ENCODE assay signal across 1 cellular context in genomic region chr7:100177040-100178001, GRCh38.
A peak's percentile ranks its signal among the peaks of the same experiment; 100 is the strongest.
TF ChIP-seq lines count a peak whose summit lies in the region.

Gene GPC2 (minus strand): TSS chr7:100177381. CDS start chr7:100177199, 182 bp downstream.
Gene STAG3 (plus strand): TSS chr7:100177918. CDS start chr7:100180557, 2,639 bp downstream.

TF ChIP-seq in GM12878, 131 proteins besides CTCF, POLR2A, EP300 and RAD21 (continued from another document):
- TF ChIP-seq ATF3 (IDR thresholded peaks at IDR 0.05; ENCODE audit: borderline replicate concordance, extremely low read depth, low read depth, low read length) (no peak), KLF5 (IDR thresholded peaks at IDR 0.05; ENCODE audit: partially characterized antibody) (no peak), PKNOX1 (IDR thresholded peaks at IDR 0.05) (peak; percentile 80), HCFC1 (IDR thresholded peaks at IDR 0.05; ENCODE audit: low read length) (no peak), WRNIP1 (IDR thresholded peaks at IDR 0.05; ENCODE audit: borderline replicate concordance, low read depth, low read length) (no peak), NR2C1 (IDR thresholded peaks at IDR 0.05) (no peak), EGR1 (IDR thresholded peaks at IDR 0.05; ENCODE audit: borderline replicate concordance in 1 of 2, low read depth in 2 of 2, low read length in 2 of 2) (0 out of 3 replicates have a peak, but pooled peaks of 1 of the 2 experiments have one; percentile 36), BHLHE40 (IDR thresholded peaks at IDR 0.05; ENCODE audit: borderline replicate concordance in 1 of 2, low read depth in 2 of 2, low read length in 1 of 2) (peak in 1 of 2 experiments; percentile 60; a peak in 2 of 4 replicates), TAF1 (IDR thresholded peaks at IDR 0.05; ENCODE audit: borderline replicate concordance, low read depth, low read length) (0 out of 2 replicates have a peak, but pooled peaks have one; percentile 18), SP1 (IDR thresholded peaks at IDR 0.05; ENCODE audit: low read depth, low read length) (peak; percentile 54), E2F8 (IDR thresholded peaks at IDR 0.05; ENCODE audit: low read depth, partially characterized antibody) (no peak), ZNF687 (IDR thresholded peaks at IDR 0.05) (peak; percentile 52; the same call in 1 of the 2 replicates), POLR2AphosphoS2 (IDR thresholded peaks at IDR 0.05; ENCODE audit: low read depth, low read length) (no peak), MEF2B (IDR thresholded peaks at IDR 0.05; ENCODE audit: partially characterized antibody, poor library complexity, severe bottlenecking) (peak; percentile 28), USF1 (IDR thresholded peaks at IDR 0.05; ENCODE audit: borderline replicate concordance, extremely low read length, insufficient read depth, low read depth, low read length) (peak; percentile 80), E2F4 (IDR thresholded peaks at IDR 0.05; ENCODE audit: low read depth, low read length) (no peak), HDGF (IDR thresholded peaks at IDR 0.05) (0 out of 2 replicates have a peak, but pooled peaks have one; percentile 37), GABPA (IDR thresholded peaks at IDR 0.05; ENCODE audit: low read depth) (no peak), SMC3 (IDR thresholded peaks at IDR 0.05; ENCODE audit: borderline replicate concordance, low read length) (no peak), HSF1 (IDR thresholded peaks at IDR 0.05; ENCODE audit: low read depth, low read length) (no peak), MAX (IDR thresholded peaks at IDR 0.05; ENCODE audit: low read depth, low read length) (peak; percentile 52; the same call in 1 of the 2 replicates)
TF ChIP-seq in GM12878: peak in this region for 12.
